In the genomic region with DNA sequence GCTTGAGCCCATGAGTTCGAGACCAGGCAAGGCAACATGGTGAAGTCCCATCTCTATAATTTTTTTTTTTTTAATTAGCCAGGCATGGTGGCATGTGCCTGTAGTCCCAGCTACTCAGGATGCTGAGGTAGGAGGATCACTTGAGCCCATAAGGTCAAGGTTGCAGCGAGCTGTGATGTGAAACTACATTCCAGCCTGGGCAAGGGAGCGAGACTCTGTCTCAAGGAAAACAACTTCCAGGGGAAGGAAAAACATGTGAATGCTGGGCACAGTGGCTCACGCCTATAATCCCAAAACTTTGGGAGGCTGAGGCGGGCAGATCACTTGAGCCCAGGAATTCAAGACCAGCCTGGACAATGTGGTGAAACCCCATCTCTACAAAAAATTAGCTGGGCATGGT, we compare ENCODE assay signal across 9 cellular contexts. TPM values are rescaled to one million over a fixed set of nuclear protein-coding genes. Genes with fewer than 3 reads are reported as not detected.
A peak's percentile ranks its signal among the peaks of the same experiment; 100 is the strongest.
DNase-seq lines count a peak whose midpoint lies in the region; ATAC-seq, FAIRE-seq and TF ChIP-seq lines count a peak whose summit lies in the region.
"Not testable (repeated sequence)": the region's sequence is repeated elsewhere in the genome, so short reads cannot be mapped to it uniquely, and the experiment has no call there.
"Had no signal": no experiment of that assay in that cellular context is flagged by ENCODE, and none has a peak within 500 bp of the region (broad histone marks: within the 10 kb centered on the region; RNA-seq: fewer than 3 reads in every experiment).

No MANE protein-coding gene starts in this region.

- TF ChIP-seq EP300 in esophagus muscularis mucosa (IDR thresholded peaks at IDR 0.05), result not testable (repeated sequence)

- peaks cover 55% of the 10 kb centered on the region for H3K4me1 Mint-ChIP-seq in Calu3 (ENCODE audit: low read depth, unreplicated experiment)
- peaks cover 58% of the 10 kb centered on the region for H3K4me1 Mint-ChIP-seq in nephron

- ATAC-seq in PC-3, result not testable (repeated sequence)

- not testable (repeated sequence) for H3K9me3 Mint-ChIP-seq in Calu3 (ENCODE audit: low read depth, unreplicated experiment); nephron

- peak overlapping the region; percentile 8; the same call in 1 of the 2 replicates for H3K4me3 ChIP-seq in PC-3 (ENCODE audit: low read length)
- H3K4me3 ChIP-seq in ascending aorta, esophagus muscularis mucosa, smooth muscle cell: not testable (repeated sequence)

- H3K27me3 ChIP-seq in PC-3 (ENCODE audit: low read length); ascending aorta; esophagus muscularis mucosa; smooth muscle cell (ENCODE audit: low read depth): not testable (repeated sequence)

- H3K4me1 ChIP-seq in PC-3 (ENCODE audit: insufficient read depth, low read length), result peaks cover 79% of the 10 kb centered on the region
- H3K4me1 ChIP-seq in ascending aorta, result peaks cover 14 to 77% of the 10 kb centered on the region in 2 donors
- peaks cover 71 to 100% (median 97%) of the 10 kb centered on the region in 4 donors for H3K4me1 ChIP-seq in esophagus muscularis mucosa
- peaks cover 23% of the 10 kb centered on the region for H3K4me1 ChIP-seq in smooth muscle cell (ENCODE audit: low read depth)

- H3K79me2 ChIP-seq in PC-3 (ENCODE audit: low read length) (peaks cover 77% of the 10 kb centered on the region), smooth muscle cell (ENCODE audit: low read depth) (peaks cover 100% of the 10 kb centered on the region)

- TF ChIP-seq POLR2A in esophagus muscularis mucosa (IDR thresholded peaks at IDR 0.05; ENCODE audit: low read depth), result not testable (repeated sequence)

- not testable (repeated sequence) for H2AFZ ChIP-seq in PC-3 (ENCODE audit: low read length); smooth muscle cell (ENCODE audit: low read depth)

- H4K20me1 ChIP-seq in PC-3 (ENCODE audit: low read length), result not testable (repeated sequence)
- H4K20me1 ChIP-seq in smooth muscle cell (ENCODE audit: low read depth), result peaks cover 98% of the 10 kb centered on the region

- H3K4me3 Mint-ChIP-seq in Calu3 (ENCODE audit: low read depth, unreplicated experiment); nephron: not testable (repeated sequence)

- WGBS in esophagus muscularis mucosa, result 91% methylated on average over 2 of the region's 5 CpGs
- 97% methylated on average over 5 of the region's 5 CpGs for WGBS in smooth muscle cell (ENCODE audit: low lambda C conversion rate)

- H3K9me2 ChIP-seq in PC-3 (replicated peaks; ENCODE audit: low read length), result not testable (repeated sequence)

- H3K27me3 Mint-ChIP-seq in Calu3 (ENCODE audit: unreplicated experiment); nephron (ENCODE audit: low read depth): not testable (repeated sequence)

- H3K36me3 ChIP-seq in PC-3 (ENCODE audit: low read depth, low read length); ascending aorta: not testable (repeated sequence)
- H3K36me3 ChIP-seq in esophagus muscularis mucosa (peaks cover 0 to 24% (median 8%) of the 10 kb centered on the region in 4 donors), smooth muscle cell (ENCODE audit: low read depth) (peaks cover 13% of the 10 kb centered on the region)

- H3K27ac ChIP-seq in PC-3 (ENCODE audit: low read length) (peak overlapping the region; percentile 77), ascending aorta (peak overlapping the region; percentile 82 to 87), esophagus muscularis mucosa (replicated peaks in 1 of 4) (peak overlapping the region; percentile 59 to 74 (median 60)), smooth muscle cell (ENCODE audit: low read depth) (peak overlapping the region; percentile 57)

- H3K4me2 ChIP-seq in PC-3 (ENCODE audit: low read length), result peak overlapping the region; percentile 60
- H3K4me2 ChIP-seq in smooth muscle cell, result not testable (repeated sequence)

- POLR2A ChIA-PET in PC-3 (lab: Charles Lee; ENCODE audit: unreplicated experiment), result interaction anchor here (0.5 to 0.6 kb wide), 4 partner anchors 9 to 1521 kb away, joined by 3 to 8 read pairs (median 4); no protein-coding TSS in a partner anchor

- not testable (repeated sequence) for H3K9ac ChIP-seq in PC-3 (ENCODE audit: low read length); smooth muscle cell (ENCODE audit: low read depth)

- CTCF ChIA-PET in Calu3 (lab: Charles Lee), result interaction anchor here (1.0 to 1.6 kb wide), 2 partner anchors 11 to 14 kb away, joined by 3 to 5 read pairs; no protein-coding TSS in a partner anchor
- CTCF ChIA-PET in PC-3 (lab: Charles Lee), result not testable (repeated sequence)

- not testable (repeated sequence) for DNase-seq in Calu3; PC-3; ascending aorta (ENCODE audit: low spot score in 2 of 2); esophagus muscularis mucosa (ENCODE audit: extremely low spot score); smooth muscle cell (lab: John Stamatoyannopoulos, UW; ENCODE audit: unreplicated experiment); urothelium cell line (ENCODE audit: low spot score)
- peak; percentile 45 for DNase-seq in left kidney (ENCODE audit: low read depth, low spot score)

- peaks cover 10% of the 10 kb centered on the region for H3K36me3 Mint-ChIP-seq in Calu3 (ENCODE audit: insufficient read depth, unreplicated experiment)
- not testable (repeated sequence) for H3K36me3 Mint-ChIP-seq in nephron (ENCODE audit: low read depth)

- H3F3A ChIP-seq in PC-3 (ENCODE audit: low read length, unreplicated experiment), result peaks cover 23% of the 10 kb centered on the region
- H3F3A ChIP-seq in smooth muscle cell (ENCODE audit: low read depth), result peaks cover 25% of the 10 kb centered on the region

- FAIRE-seq in urothelium cell line (lab: Jason Lieb, UNC), result peak; percentile 56

- intact Hi-C loops in Calu3 (cut with micrococcal nuclease; ENCODE audit: unreplicated experiment) (loop anchor here (2.0 kb wide), 1 partner anchor 28 kb away; no protein-coding TSS in a partner anchor), PC-3 (cut with micrococcal nuclease) (loop anchor here (5.0 kb wide), 1 partner anchor 102 kb away; no protein-coding TSS in a partner anchor), ascending aorta (cut with DNase I) (loop anchor here (5.0 kb wide), 1 partner anchor 38 kb away; no protein-coding TSS in a partner anchor)
- intact Hi-C loops in esophagus muscularis mucosa (cut with DNase I), result not testable (repeated sequence)

- not testable (repeated sequence) for BruUV-seq in Calu3 (replicated peaks; lab: Mats Ljungman, UMichigan); PC-3 (replicated peaks; lab: Mats Ljungman, UMichigan)

- not testable (repeated sequence) for H3K9me3 ChIP-seq in PC-3 (ENCODE audit: low read length); ascending aorta; esophagus muscularis mucosa; smooth muscle cell (replicated peaks; ENCODE audit: low read depth)

- H3K27ac Mint-ChIP-seq in Calu3 (ENCODE audit: unreplicated experiment), result peak overlapping the region; percentile 98
- peak overlapping the region; percentile 43 to 90 (median 78) for H3K27ac Mint-ChIP-seq in nephron

- TF ChIP-seq CTCF in Calu3 (IDR thresholded peaks at IDR 0.05; ENCODE audit: unreplicated experiment); PC-3 (conservative IDR thresholded peaks at IDR 0.05; ENCODE audit: low read depth, low read length); ascending aorta (IDR thresholded peaks at IDR 0.05); esophagus muscularis mucosa (IDR thresholded peaks at IDR 0.05); nephron (IDR thresholded peaks at IDR 0.05; ENCODE audit: unreplicated experiment in 3 of 3); smooth muscle cell (IDR thresholded peaks at IDR 0.05; ENCODE audit: borderline replicate concordance, insufficient read depth, poor library complexity, severe bottlenecking): not testable (repeated sequence)

RNA-seq across cellular contexts. Expression of a gene that starts 30.4 kb away (rescaled TPM):
- 21.0 and 21.6 TPM in 2 replicates for total RNA-seq in Calu3 (2022)
- total RNA-seq in PC-3 (2014; rRNA removed), result 29.1 and 38.6 TPM in 2 replicates
- total RNA-seq in ascending aorta, result 101 TPM
- total RNA-seq in esophagus muscularis mucosa, result 100 to 1,000 TPM; 293 to 397 (median 370) TPM
- 271 and 287 TPM in 2 replicates for total RNA-seq in smooth muscle cell
- polyA plus RNA-seq in smooth muscle cell, result 112 and 113 TPM in 2 replicates
- polyA plus RNA-seq: CD14-positive monocyte had no signal
